ENCODE assay signal across 19 cellular contexts in genomic region chr16:1731603-1732002, GRCh38.
"Had no signal": no experiment of that assay in that cellular context is flagged by ENCODE, and none has a peak within 500 bp of the region (broad histone marks: within the 10 kb centered on the region; RNA-seq: fewer than 3 reads in every experiment).

No MANE protein-coding gene starts in this region.

- H3K27me3 Mint-ChIP-seq: naive thymus-derived CD4-positive, alpha-beta T cell had no signal

- H3K4me1 ChIP-seq: colonic mucosa, foreskin keratinocyte, right atrium auricular region, sigmoid colon, tibial artery had no signal

- FAIRE-seq: endothelial cell of umbilical vein had no signal

- H3K27ac Mint-ChIP-seq: endodermal cell, nephron progenitor cell had no signal

- H3K4me1 Mint-ChIP-seq: endodermal cell, nephron progenitor cell had no signal

- DNase-seq: colonic mucosa; effector CD4-positive, alpha-beta T cell; endodermal cell; erythroblast; foreskin keratinocyte; heart left ventricle; islet precursor cell; mammary epithelial cell; naive thymus-derived CD4-positive, alpha-beta T cell; nephron progenitor cell; posterior cingulate gyrus; sigmoid colon; stimulated activated CD4-positive, alpha-beta T cell treated with anti-CD3 and anti-CD28 coated beads, Interleukin-2, amount 100 ng/mL, for 24 hours; stimulated activated CD4-positive, alpha-beta T cell treated with anti-CD3 and anti-CD28 coated beads, Interleukin-4, amount 100 ng/mL, for 4 hours; stimulated activated naive CD4-positive, alpha-beta T cell treated with Interleukin-2 at 50 U/mL for 16 hours; tibial artery had no signal

- H3K9me3 Mint-ChIP-seq: endodermal cell; naive thymus-derived CD4-positive, alpha-beta T cell; nephron progenitor cell had no signal

- H3K27ac ChIP-seq: colonic mucosa, foreskin keratinocyte, right atrium auricular region, sigmoid colon, tibial artery had no signal

- H3K4me3 ChIP-seq: colonic mucosa, heart left ventricle, right atrium auricular region, sigmoid colon, skin epidermis, tibial artery had no signal

- H3K27me3 ChIP-seq: colonic mucosa, foreskin keratinocyte, heart left ventricle, right atrium auricular region, sigmoid colon, tibial artery had no signal

- H3K4me3 Mint-ChIP-seq: endodermal cell; naive thymus-derived CD4-positive, alpha-beta T cell; nephron progenitor cell had no signal

- H3K9me3 ChIP-seq: colonic mucosa, heart left ventricle, right atrium auricular region, sigmoid colon, tibial artery had no signal
